In the genomic region with DNA sequence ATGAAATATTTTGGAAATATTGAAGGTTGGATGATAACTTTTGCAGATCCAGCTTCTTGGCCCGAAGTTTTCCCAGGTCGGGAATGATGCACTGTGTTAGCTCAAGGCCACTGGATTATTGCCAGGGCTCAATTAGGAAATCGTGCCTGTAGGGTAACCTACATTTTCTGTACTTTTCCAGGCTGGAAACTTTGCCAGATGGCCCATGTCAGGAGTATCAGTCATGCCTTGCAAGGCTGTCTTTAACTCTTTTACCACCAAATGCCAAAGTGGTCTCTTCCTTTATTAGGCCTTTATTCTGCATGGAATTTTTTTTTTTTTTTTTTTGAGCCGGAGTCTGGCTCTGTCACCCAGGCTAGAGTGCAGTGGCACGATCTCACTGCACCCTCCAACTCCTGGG, we compare ENCODE assay signal across 17 cellular contexts. TPM values are rescaled to one million over a fixed set of nuclear protein-coding genes. Genes with fewer than 3 reads are reported as not detected.
DNase-seq lines count a peak whose midpoint lies in the region; ATAC-seq and TF ChIP-seq lines count a peak whose summit lies in the region.
"Had no signal": no experiment of that assay in that cellular context is flagged by ENCODE, and none has a peak within 500 bp of the region (broad histone marks: within the 10 kb centered on the region; RNA-seq: fewer than 3 reads in every experiment).

No MANE protein-coding gene starts in this region.

- TF ChIP-seq CTCF in fibroblast of mammary gland (conservative IDR thresholded peaks at IDR 0.05; ENCODE audit: control insufficient read depth, insufficient read depth, low read depth, low read length) = no peak
- no peak for TF ChIP-seq CTCF in neutrophil (IDR thresholded peaks at IDR 0.05)
- no peak for TF ChIP-seq CTCF in CD4-positive, alpha-beta T cell (IDR thresholded peaks at IDR 0.05)

- POLR2A ChIA-PET in CD4-positive, alpha-beta T cell (lab: Charles Lee) = no interaction called here

- intact Hi-C loops in left colon (cut with DNase I, micrococcal nuclease) = no loop called here
- intact Hi-C loops in CD4-positive, alpha-beta T cell (cut with DNase I, micrococcal nuclease) = no loop called here

- H3K4me3 ChIP-seq in fibroblast of mammary gland (ENCODE audit: control insufficient read depth, low read depth, low read length) = no peak overlapping the region
- no peak overlapping the region for H3K4me3 ChIP-seq in neutrophil (ENCODE audit: low read depth in 1 of 2, low read length in 1 of 2)
- H3K4me3 ChIP-seq: prostate gland had no signal

- no peaks in the 10 kb centered on the region for H3K36me3 ChIP-seq in neutrophil
- H3K36me3 ChIP-seq: prostate gland had no signal

- CTCF ChIA-PET in CD4-positive, alpha-beta T cell (lab: Charles Lee) = interaction anchor here (0.7 kb wide), 1 partner anchor 16 kb away, joined by 3 read pairs; no protein-coding TSS in a partner anchor

- ATAC-seq in left colon (no peak), GM21786 (IDR thresholded peaks at IDR 0.05; ENCODE audit: unreplicated experiment) (no peak), HG03159 (IDR thresholded peaks at IDR 0.05; ENCODE audit: unreplicated experiment) (no peak)
- ATAC-seq in CD4-positive, alpha-beta T cell (ENCODE audit: poor library complexity) = no peak
- ATAC-seq: activated T-cell treated with anti-CD3 and anti-CD28 coated beads, Interleukin-2, amount 50 U/mL, for 4 hours had no signal

- H3K27ac Mint-ChIP-seq in CD4-positive, alpha-beta T cell = no peak overlapping the region
- H3K27ac Mint-ChIP-seq: H9 had no signal

- H3K4me1 Mint-ChIP-seq in CD4-positive, alpha-beta T cell (ENCODE audit: low read depth) = peaks cover 28% of the 10 kb centered on the region

- DNase-seq in HCEC 1CT (peak; percentile 83), RPMI7951 (ENCODE audit: low read depth) (peak; percentile 89), fibroblast of mammary gland (ENCODE audit: low read depth) (peak; percentile 64), left colon (no peak)
- no peak for DNase-seq in CD4-positive, alpha-beta T cell
- DNase-seq: activated CD4-positive, CD25-positive, alpha-beta regulatory T cell; activated T-cell treated with anti-CD3 and anti-CD28 coated beads, Interleukin-2, amount 50 U/mL, for 4 hours; aorta; H9; NCI-H1048; NCI-H526; stimulated activated CD4-positive, alpha-beta T cell treated with anti-CD3 and anti-CD28 coated beads, Interleukin-4, amount 100 ng/mL, for 1 hour; stimulated activated naive CD4-positive, alpha-beta T cell had no signal

- H3K36me3 Mint-ChIP-seq in CD4-positive, alpha-beta T cell (ENCODE audit: low read depth) = no peaks in the 10 kb centered on the region

- peaks cover 30 to 36% of the 10 kb centered on the region in 2 experiments for H3K4me1 ChIP-seq in neutrophil (ENCODE audit: control insufficient read depth in 1 of 2, insufficient read depth in 1 of 2, low read depth in 1 of 2, low read length in 1 of 2)
- H3K4me1 ChIP-seq: prostate gland had no signal

- no peaks in the 10 kb centered on the region for H3K9me3 ChIP-seq in neutrophil
- no peaks in the 10 kb centered on the region for H3K9me3 ChIP-seq in CD4-positive, alpha-beta T cell (ENCODE audit: control insufficient read depth, low read length)
- H3K9me3 ChIP-seq: prostate gland had no signal

- H3K9me3 Mint-ChIP-seq in CD4-positive, alpha-beta T cell = no peaks in the 10 kb centered on the region

- peak overlapping the region; percentile 41 for H3K27ac ChIP-seq in neutrophil
- H3K27ac ChIP-seq in CD4-positive, alpha-beta T cell (ENCODE audit: low read depth, low read length) = no peak overlapping the region
- H3K27ac ChIP-seq: prostate gland had no signal

- H3K27me3 ChIP-seq in neutrophil = no peaks in the 10 kb centered on the region
- H3K27me3 ChIP-seq in CD4-positive, alpha-beta T cell (ENCODE audit: control insufficient read depth, insufficient read depth, low read length) = no peaks in the 10 kb centered on the region

- no peaks in the 10 kb centered on the region for H3K27me3 Mint-ChIP-seq in CD4-positive, alpha-beta T cell

- H3K4me3 Mint-ChIP-seq in CD4-positive, alpha-beta T cell = no peak overlapping the region
- H3K4me3 Mint-ChIP-seq: activated T-cell treated with anti-CD3 and anti-CD28 coated beads, Interleukin-2, amount 50 U/mL, for 4 hours; H9 had no signal

RNA-seq across cellular contexts. Expression of a gene that starts 8.8 kb away (rescaled TPM):
- total RNA-seq in RPMI7951 (2014; rRNA removed; shearing (Covaris generic)) = 13.5 and 24.9 TPM in 2 replicates
- 10 to 100 TPM; 30.4 to 48.2 TPM for total RNA-seq in left colon
- total RNA-seq in CD4-positive, alpha-beta T cell = 10 to 100 TPM; 97.3 to 98.5 TPM

Comparison
In these comparisons a context has a peak if more than half of its experiments do, and no peak if none do; other contexts are left out.
1. DNase-seq: peak in HCEC 1CT (single experiment), RPMI7951 (single experiment) and fibroblast of mammary gland (single experiment); none in left colon (0 of 2) and CD4-positive, alpha-beta T cell (0 of 10).